Comparison of ENCODE assay signal across 10 cellular contexts in the genomic region with DNA sequence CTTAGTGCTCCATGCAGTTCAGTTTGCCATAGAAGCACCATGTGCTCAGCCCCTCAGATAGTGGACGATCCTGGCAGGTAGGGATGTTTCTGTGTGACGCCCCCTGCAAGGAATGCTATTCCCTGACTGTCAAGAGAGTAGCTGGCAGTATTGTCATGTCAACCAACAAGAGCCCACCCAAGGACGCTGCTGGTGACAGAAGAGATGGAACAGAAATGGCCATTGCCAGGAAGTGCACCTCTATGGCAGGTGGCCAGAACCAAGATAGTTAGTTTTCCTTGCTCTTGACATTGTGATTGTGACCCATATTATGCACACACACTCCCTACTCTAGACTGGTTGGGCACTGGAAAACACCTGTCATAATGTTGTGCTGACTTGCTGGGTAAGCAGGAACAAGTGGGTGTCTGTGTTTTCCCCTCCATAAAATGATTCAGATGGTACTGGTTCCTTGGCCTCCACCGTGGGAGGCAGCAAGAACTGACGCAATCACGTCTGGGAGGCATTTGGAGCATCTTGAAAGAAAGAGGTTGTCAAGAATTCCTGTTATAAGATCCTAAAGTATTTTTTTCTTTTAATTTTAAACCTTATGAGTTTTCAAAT.
DNase-seq lines count a peak whose midpoint lies in the region; ATAC-seq and FAIRE-seq lines count a peak whose summit lies in the region.
"Had no signal": no experiment of that assay in that cellular context is flagged by ENCODE, and none has a peak within 500 bp of the region (broad histone marks: within the 10 kb centered on the region; RNA-seq: fewer than 3 reads in every experiment).

No MANE protein-coding gene starts in this region.

- DNase-seq in NCI-H748 (lab: John Stamatoyannopoulos, UW; ENCODE audit: unreplicated experiment) (peak; percentile 78), naive B cell (no peak), NCI-H146 (lab: John Stamatoyannopoulos, UW) (no peak), GM19239 (ENCODE audit: insufficient read length, low spot score) (no peak), islet precursor cell (no peak)

- H3K4me3 ChIP-seq in BLaER1 treated with 17β-estradiol and CSF1 and Interleukin-3, amounts not matched to agents 10 nM and 100 nM: no peak overlapping the region
- H3K4me3 ChIP-seq: cardiac muscle cell had no signal

- ATAC-seq in naive B cell (ENCODE audit: low read depth in 2 of 2) (peak; percentile 49 to 50), HG03439 (IDR thresholded peaks at IDR 0.05; ENCODE audit: unreplicated experiment) (no peak)

- peak overlapping the region in 4 of 11 experiments; percentile 8 to 61 (median 36); a peak in 5 of 22 replicates for H3K27ac ChIP-seq in BLaER1 treated with 17β-estradiol and CSF1 and Interleukin-3, amounts not matched to agents 10 nM and 100 nM
- H3K27ac ChIP-seq: cardiac muscle cell had no signal

- no peaks in the 10 kb centered on the region for H3K27me3 ChIP-seq in BLaER1 treated with 17β-estradiol and CSF1 and Interleukin-3, amounts not matched to agents 10 nM and 100 nM
- H3K27me3 ChIP-seq: cardiac muscle cell had no signal

- peaks cover 80% of the 10 kb centered on the region for H3K4me1 Mint-ChIP-seq in activated naive CD8-positive, alpha-beta T cell (ENCODE audit: low read depth)
- peaks cover 24 to 49% (median 38%) of the 10 kb centered on the region in 3 donors for H3K4me1 Mint-ChIP-seq in naive B cell

- H3K36me3 ChIP-seq in BLaER1 treated with 17β-estradiol and CSF1 and Interleukin-3, amounts not matched to agents 10 nM and 100 nM: no peaks in the 10 kb centered on the region
- H3K36me3 ChIP-seq: cardiac muscle cell had no signal

- H3K9me3 ChIP-seq in BLaER1 treated with 17β-estradiol and CSF1 and Interleukin-3, amounts not matched to agents 10 nM and 100 nM (replicated peaks in 1 of 11): peaks cover 7 to 27% (median 17%) of the 10 kb centered on the region in 11 experiments

- no peak for FAIRE-seq in GM19239 (lab: Jason Lieb, UNC)
- FAIRE-seq: G401.6 had no signal

- peaks cover 16 to 59% (median 54%) of the 10 kb centered on the region in 10 experiments for H3K4me1 ChIP-seq in BLaER1 treated with 17β-estradiol and CSF1 and Interleukin-3, amounts not matched to agents 10 nM and 100 nM

- 0 out of 22 replicates have a peak overlapping the region, but pooled peaks of 1 of the 11 experiments have one; percentile 33 for H3K9ac ChIP-seq in BLaER1 treated with 17β-estradiol and CSF1 and Interleukin-3, amounts not matched to agents 10 nM and 100 nM

- peaks cover 29% of the 10 kb centered on the region for H3K36me3 Mint-ChIP-seq in activated naive CD8-positive, alpha-beta T cell
- H3K36me3 Mint-ChIP-seq in naive B cell: no peaks in the 10 kb centered on the region

- H3K27ac Mint-ChIP-seq in activated naive CD8-positive, alpha-beta T cell: peak overlapping the region; percentile 100
- H3K27ac Mint-ChIP-seq in naive B cell: peak overlapping the region in 4 of 6 donors; percentile 67 to 95 (median 84)

- H4K20me1 ChIP-seq in BLaER1 treated with 17β-estradiol and CSF1 and Interleukin-3, amounts not matched to agents 10 nM and 100 nM: no peaks in the 10 kb centered on the region

- peak overlapping the region; percentile 79 for H3K4me3 Mint-ChIP-seq in activated naive CD8-positive, alpha-beta T cell
- peak overlapping the region in 5 of 8 donors; percentile 54 to 78 (median 78) for H3K4me3 Mint-ChIP-seq in naive B cell

- H3K9me3 Mint-ChIP-seq in activated naive CD8-positive, alpha-beta T cell (ENCODE audit: low read depth): peaks cover 3% of the 10 kb centered on the region
- H3K9me3 Mint-ChIP-seq in naive B cell: peaks cover 0 to 10% (median 3%) of the 10 kb centered on the region in 7 donors

- peak overlapping the region; percentile 55 to 89 (median 65) for H3K4me2 ChIP-seq in BLaER1 treated with 17β-estradiol and CSF1 and Interleukin-3, amounts not matched to agents 10 nM and 100 nM

- no peaks in the 10 kb centered on the region for H3K27me3 Mint-ChIP-seq in activated naive CD8-positive, alpha-beta T cell
- H3K27me3 Mint-ChIP-seq in naive B cell: peaks cover 0 to 15% (median 0%) of the 10 kb centered on the region in 3 donors
